ENCODE assay signal across 8 cellular contexts in genomic region chr16:65122974-65123845, GRCh38. TPM values are rescaled to one million over a fixed set of nuclear protein-coding genes. Genes with fewer than 3 reads are reported as not detected.
DNase-seq lines count a peak whose midpoint lies in the region; ATAC-seq and TF ChIP-seq lines count a peak whose summit lies in the region.

No MANE protein-coding gene starts in this region.

- DNase-seq in GM23248, result peak; percentile 78
- no peak for DNase-seq in MCF 10A (ENCODE audit: unreplicated experiment)
- DNase-seq in iPS-NIHi11 (ENCODE audit: low spot score), result peak; percentile 14
- DNase-seq in NCI-H1694 (lab: John Stamatoyannopoulos, UW), result no peak
- no peak for DNase-seq in stimulated activated CD4-positive, alpha-beta T cell treated with anti-CD3 and anti-CD28 coated beads, Interleukin-2, amount 100 ng/mL, for 48 hours

- H3K9ac ChIP-seq in GM23248 (peak overlapping the region; percentile 92), skeletal muscle tissue (ENCODE audit: low read depth in 1 of 3, low read length in 3 of 3) (peak overlapping the region; percentile 61 to 76 (median 71))

- H3K36me3 ChIP-seq in GM23248 (ENCODE audit: low read depth) (no peaks in the 10 kb centered on the region), skeletal muscle tissue (ENCODE audit: control insufficient read depth in 3 of 3, insufficient read depth in 3 of 3, low read length in 3 of 3) (no peaks in the 10 kb centered on the region)

- H3K9me2 ChIP-seq in GM23248 (ENCODE audit: insufficient read depth), result no peaks in the 10 kb centered on the region

- in situ Hi-C loops in GM23248 (cut with MboI), result loop anchor here (25.0 kb wide), 1 partner anchor 1761 kb away; no protein-coding TSS in a partner anchor

- no peak for TF ChIP-seq CTCF in MCF 10A (IDR thresholded peaks at IDR 0.05; ENCODE audit: unreplicated experiment)

- H3K4me3 Mint-ChIP-seq in MCF 10A (ENCODE audit: unreplicated experiment), result peak overlapping the region; percentile 84

- H3K9me3 ChIP-seq in GM23248 (ENCODE audit: low read depth) (no peaks in the 10 kb centered on the region), skeletal muscle tissue (ENCODE audit: control insufficient read depth in 3 of 3, low read length in 3 of 3) (no peaks in the 10 kb centered on the region)

- H3K4me2 ChIP-seq in GM23248 (ENCODE audit: unreplicated experiment), result peak overlapping the region; percentile 95

- H3K27ac ChIP-seq in GM23248, result peak overlapping the region; percentile 83
- H3K27ac ChIP-seq in skeletal muscle tissue (ENCODE audit: low read depth, low read length), result peak overlapping the region; percentile 74

- H3K4me3 ChIP-seq in GM23248 (peak overlapping the region; percentile 98), skeletal muscle tissue (ENCODE audit: low read length in 3 of 3) (peak overlapping the region; percentile 69 to 77 (median 73))

- no TSS peak for BruUV-seq in MCF 10A (replicated peaks; lab: Mats Ljungman, UMichigan)

- H3K36me3 Mint-ChIP-seq in MCF 10A (ENCODE audit: insufficient read depth, unreplicated experiment), result no peaks in the 10 kb centered on the region

- H3K27me3 ChIP-seq in GM23248 (replicated peaks; ENCODE audit: insufficient read depth) (no peaks in the 10 kb centered on the region), skeletal muscle tissue (ENCODE audit: control insufficient read depth in 3 of 3, insufficient read depth in 3 of 3, low read length in 3 of 3) (peaks cover 18 to 31% (median 31%) of the 10 kb centered on the region in 3 donors)

- peaks cover 34% of the 10 kb centered on the region for H3F3A ChIP-seq in GM23248 (ENCODE audit: insufficient read depth)

- H3K27ac Mint-ChIP-seq in MCF 10A (ENCODE audit: low read depth, unreplicated experiment), result no peak overlapping the region

- H3K4me1 Mint-ChIP-seq in MCF 10A (ENCODE audit: insufficient read depth, unreplicated experiment), result peaks cover 5% of the 10 kb centered on the region

- WGBS in GM23248 (ENCODE audit: low coverage in 1 of 2, low lambda C conversion rate in 2 of 2, missing lambda C conversion rate in 2 of 2), 2 experiments, result 1 to 3% methylated on average over 46 to 49 of the region's 68 CpGs

- no peak for ATAC-seq in GM18511 (IDR thresholded peaks at IDR 0.05; ENCODE audit: unreplicated experiment)
- ATAC-seq in GM19328 (IDR thresholded peaks at IDR 0.05; ENCODE audit: unreplicated experiment), result no peak

- no peaks in the 10 kb centered on the region for H3K9me3 Mint-ChIP-seq in MCF 10A (ENCODE audit: unreplicated experiment)

- POLR2A ChIA-PET in MCF 10A (lab: Yijun Ruan, JAX), result no interaction called here

- peaks cover 12% of the 10 kb centered on the region for H3K27me3 Mint-ChIP-seq in MCF 10A (ENCODE audit: insufficient read depth, unreplicated experiment)

- intact Hi-C loops in MCF 10A (cut with micrococcal nuclease), result no loop called here

- H3K79me2 ChIP-seq in GM23248 (ENCODE audit: insufficient read depth), result peaks cover 49% of the 10 kb centered on the region

- H4K20me1 ChIP-seq in GM23248 (ENCODE audit: insufficient read depth), result peaks cover 4% of the 10 kb centered on the region; the same call in 1 of the 2 replicates

- H3K4me1 ChIP-seq in GM23248 (ENCODE audit: insufficient read depth) (peaks cover 39% of the 10 kb centered on the region), skeletal muscle tissue (ENCODE audit: control insufficient read depth in 3 of 3, insufficient read depth in 3 of 3, low read length in 3 of 3) (peaks cover 18 to 27% (median 20%) of the 10 kb centered on the region in 3 donors)

- CTCF ChIA-PET in MCF 10A (lab: Yijun Ruan, JAX), result interaction anchor here (0.8 to 1.2 kb wide), 2 partner anchors 19 to 1153 kb away, joined by 3 read pairs; no protein-coding TSS in a partner anchor

- peak overlapping the region; percentile 79 for H2AFZ ChIP-seq in GM23248

RNA-seq across cellular contexts. Expression of gene CDH11, which starts 1.3 kb away (rescaled TPM):
- total RNA-seq in GM23248 (2014; rRNA removed; shearing (Covaris generic)), result 525 and 931 TPM in 2 replicates
- 263 and 264 TPM in 2 replicates for polyA plus RNA-seq in GM23248 (2016; fragmentation: Nextera tagmentation; extraction: Ambion mirVana)
- total RNA-seq in MCF 10A (2022), result 0.33 and 0.83 TPM in 2 replicates
- 80.9 TPM for total RNA-seq in skeletal muscle tissue

Comparison
In these comparisons a context has a peak if more than half of its experiments do, and no peak if none do; other contexts are left out.
1. DNase-seq: peak in GM23248 (single experiment) and iPS-NIHi11 (single experiment); none in MCF 10A (single experiment), NCI-H1694 (single experiment) and stimulated activated CD4-positive, alpha-beta T cell treated with anti-CD3 and anti-CD28 coated beads, Interleukin-2, amount 100 ng/mL, for 48 hours (0 of 2).
2. RNA of gene CDH11, which starts 1.3 kb away (total RNA-seq): 525 to 931 TPM in GM23248 and 80.9 TPM in skeletal muscle tissue (single experiment); 0.33 to 0.83 TPM in MCF 10A; every median in the first group is over 10 times any median in the second.